In genomic region chr2:20350753-20351554, GRCh38 we compare ENCODE assay signal across 8 cellular contexts.
DNase-seq lines count a peak whose midpoint lies in the region; ATAC-seq and TF ChIP-seq lines count a peak whose summit lies in the region.

A gene with protein sequence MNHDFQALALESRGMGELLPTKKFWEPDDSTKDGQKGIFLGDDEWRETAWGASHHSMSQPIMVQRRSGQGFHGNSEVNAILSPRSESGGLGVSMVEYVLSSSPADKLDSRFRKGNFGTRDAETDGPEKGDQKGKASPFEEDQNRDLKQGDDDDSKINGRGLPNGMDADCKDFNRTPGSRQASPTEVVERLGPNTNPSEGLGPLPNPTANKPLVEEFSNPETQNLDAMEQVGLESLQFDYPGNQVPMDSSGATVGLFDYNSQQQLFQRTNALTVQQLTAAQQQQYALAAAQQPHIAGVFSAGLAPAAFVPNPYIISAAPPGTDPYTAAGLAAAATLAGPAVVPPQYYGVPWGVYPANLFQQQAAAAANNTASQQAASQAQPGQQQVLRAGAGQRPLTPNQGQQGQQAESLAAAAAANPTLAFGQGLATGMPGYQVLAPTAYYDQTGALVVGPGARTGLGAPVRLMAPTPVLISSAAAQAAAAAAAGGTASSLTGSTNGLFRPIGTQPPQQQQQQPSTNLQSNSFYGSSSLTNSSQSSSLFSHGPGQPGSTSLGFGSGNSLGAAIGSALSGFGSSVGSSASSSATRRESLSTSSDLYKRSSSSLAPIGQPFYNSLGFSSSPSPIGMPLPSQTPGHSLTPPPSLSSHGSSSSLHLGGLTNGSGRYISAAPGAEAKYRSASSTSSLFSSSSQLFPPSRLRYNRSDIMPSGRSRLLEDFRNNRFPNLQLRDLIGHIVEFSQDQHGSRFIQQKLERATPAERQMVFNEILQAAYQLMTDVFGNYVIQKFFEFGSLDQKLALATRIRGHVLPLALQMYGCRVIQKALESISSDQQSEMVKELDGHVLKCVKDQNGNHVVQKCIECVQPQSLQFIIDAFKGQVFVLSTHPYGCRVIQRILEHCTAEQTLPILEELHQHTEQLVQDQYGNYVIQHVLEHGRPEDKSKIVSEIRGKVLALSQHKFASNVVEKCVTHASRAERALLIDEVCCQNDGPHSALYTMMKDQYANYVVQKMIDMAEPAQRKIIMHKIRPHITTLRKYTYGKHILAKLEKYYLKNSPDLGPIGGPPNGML (minus strand): TSS chr2:20350844. CDS start chr2:20327360, 23,484 bp downstream.

- TF ChIP-seq CTCF in C4-2B (conservative IDR thresholded peaks at IDR 0.05): no peak

- DNase-seq in NCI-H748 (lab: John Stamatoyannopoulos, UW; ENCODE audit: unreplicated experiment) (peak; percentile 98), cortex of kidney (lab: John Stamatoyannopoulos, UW) (peak; percentile 91), left kidney (ENCODE audit: low read depth, low spot score) (peak; percentile 99)
- DNase-seq in activated CD4-positive, alpha-beta T cell treated with anti-CD3 and anti-CD28 coated beads, Interleukin-2, amount 50 U/mL, for 1 hour: peak; percentile 91
- DNase-seq in stimulated activated CD4-positive, alpha-beta T cell treated with anti-CD3 and anti-CD28 coated beads, Interleukin-1b, Interleukin-23, amount 100 ng/mL, for 48 hours: peak; percentile 95

- H3K27ac ChIP-seq in C4-2B: peak within 1 kb of the TSS; percentile 97

- peak; percentile 85 for ATAC-seq in GM19395 (IDR thresholded peaks at IDR 0.05; ENCODE audit: unreplicated experiment)
- peak; percentile 83 for ATAC-seq in HG03558 (IDR thresholded peaks at IDR 0.05; ENCODE audit: extremely low read depth, unreplicated experiment)

Comparison
In these comparisons a context has a peak if more than half of its experiments do, and no peak if none do; other contexts are left out.
1. Peak in every context shown above with its lines: DNase-seq, ATAC-seq and H3K27ac ChIP-seq.